23 cellular contexts compared by ENCODE assay signal in genomic region chr12:107144990-107145389, GRCh38. TPM values are rescaled to one million over a fixed set of nuclear protein-coding genes. Genes with fewer than 3 reads are reported as not detected.
DNase-seq lines count a peak whose midpoint lies in the region; ATAC-seq, FAIRE-seq and TF ChIP-seq lines count a peak whose summit lies in the region.
"Had no signal": no experiment of that assay in that cellular context is flagged by ENCODE, and none has a peak within 500 bp of the region (broad histone marks: within the 10 kb centered on the region; RNA-seq: fewer than 3 reads in every experiment).

No MANE protein-coding gene starts in this region.

- DNase-seq in NCI-H2171 treated with DMSO at 0.1 percent for 48 hours (lab: John Stamatoyannopoulos, UW) (peak; percentile 43), NCI-H2171 (lab: John Stamatoyannopoulos, UW) (no peak), RCC 7860 (ENCODE audit: low spot score) (peak; percentile 31), H1 (ENCODE audit: low read depth in 1 of 2, low spot score in 2 of 2) (no peak), NCI-H2227 treated with DMSO at 0.1 percent for 48 hours (lab: John Stamatoyannopoulos, UW) (no peak)
- no peak for DNase-seq in activated naive CD4-positive, alpha-beta T cell treated with anti-CD3 and anti-CD28 coated beads, Interleukin-2, amount 10 ng/mL, durations not matched to agents 7 days and 5 days
- DNase-seq: 8988T; CD8-positive, alpha-beta memory T cell; DND-41; HFFc6; NCI-H1417; NCI-H1930; NCI-H526; NK-92 treated with Interleukin-12 subunit alpha and Interleukin-12 subunit beta, amount 100 ng/mL, for 24 hours; OCI-M1; Right ventricle myocardium superior; T-cell had no signal

- H3K9me3 ChIP-seq in H1 (ENCODE audit: insufficient read depth in 2 of 2, low read depth in 1 of 2, low read length in 1 of 2) = no peaks in the 10 kb centered on the region
- H3K9me3 ChIP-seq: BLaER1 treated with 17β-estradiol and CSF1 and Interleukin-3, amounts not matched to agents 10 nM and 100 nM had no signal

- H3K23ac ChIP-seq in H1 (ENCODE audit: insufficient read length) = no peak overlapping the region

- no peaks in the 10 kb centered on the region for H3K36me3 Mint-ChIP-seq in activated naive CD4-positive, alpha-beta T cell treated with anti-CD3 and anti-CD28 coated beads, Interleukin-2, amount 10 ng/mL, durations not matched to agents 7 days and 5 days
- H3K36me3 Mint-ChIP-seq: CD8-positive, alpha-beta memory T cell; T-cell had no signal

- H4K91ac ChIP-seq in H1 (replicated peaks; ENCODE audit: insufficient read length, low read length) = no peak overlapping the region

- H3K27ac ChIP-seq in H1 (ENCODE audit: low read depth, low read length) = no peak overlapping the region
- H3K27ac ChIP-seq: BLaER1 treated with 17β-estradiol and CSF1 and Interleukin-3, amounts not matched to agents 10 nM and 100 nM; SK-N-MC had no signal

- no peak overlapping the region for H2AFZ ChIP-seq in H1 (ENCODE audit: low read length)

- no peak overlapping the region for H3K18ac ChIP-seq in H1 (ENCODE audit: extremely low read depth, low read length)

- no peak for ATAC-seq in HG03342 (IDR thresholded peaks at IDR 0.05; ENCODE audit: unreplicated experiment)
- no peak for ATAC-seq in HG03159 (IDR thresholded peaks at IDR 0.05; ENCODE audit: unreplicated experiment)
- ATAC-seq: GM23338, T-cell had no signal

- TF ChIP-seq EP300 in H1 (IDR thresholded peaks at IDR 0.05; ENCODE audit: borderline replicate concordance in 1 of 2, low read depth in 2 of 2, low read length in 2 of 2) = no peak

- H2BK20ac ChIP-seq in H1 (ENCODE audit: low read length) = no peak overlapping the region

- no peaks in the 10 kb centered on the region for H3K27me3 ChIP-seq in H1 (replicated peaks in 1 of 4; ENCODE audit: control insufficient read depth in 3 of 4, extremely low read depth in 1 of 4, insufficient read depth in 3 of 4, low read length in 3 of 4)
- H3K27me3 ChIP-seq: BLaER1 treated with 17β-estradiol and CSF1 and Interleukin-3, amounts not matched to agents 10 nM and 100 nM had no signal

- H2BK5ac ChIP-seq in H1 (ENCODE audit: low read depth, low read length) = no peak overlapping the region

- H4K5ac ChIP-seq in H1 (ENCODE audit: insufficient read length, low read depth, low read length) = no peak overlapping the region

- no peak overlapping the region for H3K4ac ChIP-seq in H1 (replicated peaks; ENCODE audit: insufficient read length, low read depth, low read length)

- no peak for TF ChIP-seq RAD21 in H1 (IDR thresholded peaks at IDR 0.05 in 1 of 2, conservative IDR thresholded peaks at IDR 0.05 in 1 of 2; ENCODE audit: low read depth in 2 of 2, low read length in 2 of 2)

- no peak overlapping the region for H3K27ac Mint-ChIP-seq in activated naive CD4-positive, alpha-beta T cell treated with anti-CD3 and anti-CD28 coated beads, Interleukin-2, amount 10 ng/mL, durations not matched to agents 7 days and 5 days
- H3K27ac Mint-ChIP-seq: CD8-positive, alpha-beta memory T cell; GM23338; HFFc6; T-cell had no signal

- no peak overlapping the region for H2BK15ac ChIP-seq in H1 (ENCODE audit: low read length)

- H2BK120ac ChIP-seq in H1 (replicated peaks; ENCODE audit: low read depth, low read length) = no peak overlapping the region

- H4K20me1 ChIP-seq in H1 (replicated peaks in 1 of 2; ENCODE audit: control insufficient read depth in 1 of 2, insufficient read depth in 2 of 2, low read length in 2 of 2) = no peaks in the 10 kb centered on the region
- H4K20me1 ChIP-seq: BLaER1 treated with 17β-estradiol and CSF1 and Interleukin-3, amounts not matched to agents 10 nM and 100 nM had no signal

- H2AK5ac ChIP-seq in H1 (ENCODE audit: low read depth, low read length) = no peak overlapping the region

- TF ChIP-seq CTCF in H1 (IDR thresholded peaks at IDR 0.05; ENCODE audit: control extremely low read depth in 1 of 3, insufficient read depth in 1 of 3, low read depth in 1 of 3, low read length in 3 of 3) = no peak

- H3K36me3 ChIP-seq in H1 (ENCODE audit: control insufficient read depth in 2 of 4, insufficient read depth in 4 of 4, low read length in 3 of 4) = no peaks in the 10 kb centered on the region
- H3K36me3 ChIP-seq: BLaER1 treated with 17β-estradiol and CSF1 and Interleukin-3, amounts not matched to agents 10 nM and 100 nM had no signal

- no peaks in the 10 kb centered on the region for H3K23me2 ChIP-seq in H1 (ENCODE audit: low read depth, low read length)

- H3K56ac ChIP-seq in H1 (replicated peaks; ENCODE audit: insufficient read length, low read depth, low read length) = no peak overlapping the region

- no peak overlapping the region for H2BK12ac ChIP-seq in H1 (ENCODE audit: low read depth, low read length)

- POLR2A ChIA-PET in H1 (lab: Charles Lee; ENCODE audit: partially characterized antibody) = no interaction called here

- no peak overlapping the region for H3K4me2 ChIP-seq in H1 (ENCODE audit: insufficient read depth in 1 of 2, low read depth in 2 of 2, low read length in 2 of 2)
- H3K4me2 ChIP-seq: BLaER1 treated with 17β-estradiol and CSF1 and Interleukin-3, amounts not matched to agents 10 nM and 100 nM; GM23338 had no signal

- CTCF ChIA-PET in H1 (lab: Charles Lee; ENCODE audit: partially characterized antibody) = interaction anchor here (0.8 to 6.4 kb wide), 3 partner anchors 9 to 257 kb away, joined by 5 to 45 read pairs (median 7); no protein-coding TSS in a partner anchor
- CTCF ChIA-PET in activated naive CD4-positive, alpha-beta T cell treated with anti-CD3 and anti-CD28 coated beads, Interleukin-2, amount 10 ng/mL, durations not matched to agents 7 days and 5 days (lab: Charles Lee) = interaction anchor here (4.5 kb wide), 1 partner anchor 13 kb away, joined by 17 read pairs; no protein-coding TSS in a partner anchor

- H3K14ac ChIP-seq in H1 (ENCODE audit: insufficient read length) = no peak overlapping the region

- FAIRE-seq in RCC 7860 (lab: Jason Lieb, UNC) = no peak
- no peak for FAIRE-seq in H1 (lab: Jason Lieb, UNC)
- FAIRE-seq: GM12892 had no signal

- TF ChIP-seq POLR2A in H1 (IDR thresholded peaks at IDR 0.05; ENCODE audit: control extremely low read depth in 1 of 2, low read depth in 2 of 2, low read length in 2 of 2) = no peak

- no peaks in the 10 kb centered on the region for H3K9me3 Mint-ChIP-seq in activated naive CD4-positive, alpha-beta T cell treated with anti-CD3 and anti-CD28 coated beads, Interleukin-2, amount 10 ng/mL, durations not matched to agents 7 days and 5 days
- H3K9me3 Mint-ChIP-seq: CD8-positive, alpha-beta memory T cell; GM23338; T-cell had no signal

- H3K79me1 ChIP-seq in H1 (ENCODE audit: low read depth, low read length) = no peaks in the 10 kb centered on the region

- H3K79me2 ChIP-seq in H1 (ENCODE audit: control insufficient read depth in 1 of 2, insufficient read depth in 2 of 2, low read length in 2 of 2) = no peaks in the 10 kb centered on the region

- no peaks in the 10 kb centered on the region for H3K4me1 Mint-ChIP-seq in activated naive CD4-positive, alpha-beta T cell treated with anti-CD3 and anti-CD28 coated beads, Interleukin-2, amount 10 ng/mL, durations not matched to agents 7 days and 5 days
- H3K4me1 Mint-ChIP-seq: CD8-positive, alpha-beta memory T cell; GM23338; T-cell had no signal

- no peak overlapping the region for H3K4me3 ChIP-seq in H1 (ENCODE audit: extremely low read depth in 1 of 4, insufficient read depth in 2 of 4, low read depth in 3 of 4, low read length in 4 of 4)
- H3K4me3 ChIP-seq: BLaER1 treated with 17β-estradiol and CSF1 and Interleukin-3, amounts not matched to agents 10 nM and 100 nM; GM23338; SK-N-MC had no signal

- WGBS in H1 (ENCODE audit: extremely low coverage in 1 of 2, insufficient coverage in 1 of 2, insufficient read length in 1 of 2, insufficient replicate concordance in 2 of 2, low coverage in 1 of 2, low lambda C conversion rate in 2 of 2, missing lambda C conversion rate in 1 of 2), 2 experiments = 65% methylated on average over 2 of the region's 2 CpGs; no CpG with 5 or more reads in 1 of the 2 experiments

- H3K4me1 ChIP-seq in H1 (replicated peaks in 1 of 4; ENCODE audit: control insufficient read depth in 3 of 4, insufficient read depth in 4 of 4, low read length in 3 of 4) = no peaks in the 10 kb centered on the region

- no peak overlapping the region for H3K4me3 Mint-ChIP-seq in activated naive CD4-positive, alpha-beta T cell treated with anti-CD3 and anti-CD28 coated beads, Interleukin-2, amount 10 ng/mL, durations not matched to agents 7 days and 5 days
- H3K4me3 Mint-ChIP-seq: CD8-positive, alpha-beta memory T cell; GM23338; HFFc6; T-cell had no signal

- no peaks in the 10 kb centered on the region for H3K27me3 Mint-ChIP-seq in activated naive CD4-positive, alpha-beta T cell treated with anti-CD3 and anti-CD28 coated beads, Interleukin-2, amount 10 ng/mL, durations not matched to agents 7 days and 5 days

- H3K9ac ChIP-seq in H1 (replicated peaks in 1 of 4; ENCODE audit: extremely low read depth in 1 of 4, low read depth in 3 of 4, low read length in 3 of 4) = no peak overlapping the region
- H3K9ac ChIP-seq: BLaER1 treated with 17β-estradiol and CSF1 and Interleukin-3, amounts not matched to agents 10 nM and 100 nM had no signal

- no peak overlapping the region for H4K8ac ChIP-seq in H1 (ENCODE audit: extremely low read depth, insufficient read depth, low read length)

TF ChIP-seq in H1, 55 proteins besides CTCF, POLR2A, EP300 and RAD21:
- TF ChIP-seq SRF (IDR thresholded peaks at IDR 0.05; ENCODE audit: low read depth, low read length) = peak; percentile 37; the same call in 1 of the 2 replicates
- no peak for TF ChIP-seq SP4 (IDR thresholded peaks at IDR 0.05; ENCODE audit: low read length)
- TF ChIP-seq TEAD4 (IDR thresholded peaks at IDR 0.05; ENCODE audit: low read depth, low read length) = peak; percentile 61; the same call in 1 of the 2 replicates
- TF ChIP-seq SIX5 (IDR thresholded peaks at IDR 0.05; ENCODE audit: low read depth, low read length) = peak; percentile 26

RNA-seq across cellular contexts. Expression of gene CRY1, which starts 51.6 kb away (rescaled TPM):
- 25.1 TPM in 2 replicates for total RNA-seq in H1 (2021; fragmentation: NEBNext Ultra II Directional; extraction: Animal tissue kit (Norgen Biotek cat#: 25700))
- 13.6 and 20.4 TPM in 2 replicates for polyA plus RNA-seq in H1 (2011; rRNA removed)
- 9.9 TPM for polyA plus RNA-seq in H1 (2011; cell fraction: cytosol; rRNA removed)
- 13.8 TPM for polyA plus RNA-seq in H1 (2011; cell fraction: nucleus; rRNA removed)
- polyA plus RNA-seq in H1 (2012, experiment 1 of 2) = 10.0 to 10.6 TPM (median 10.3 TPM) in 4 replicates
- polyA plus RNA-seq in H1 (2012, experiment 2 of 2) = 2.0 TPM
- polyA plus RNA-seq in H1 (2013, experiment 1 of 2) = 15.1 TPM
- 14.4 TPM for polyA plus RNA-seq in H1 (2013, experiment 2 of 2)
- polyA minus RNA-seq in H1 (2011; rRNA and poly(A)+ RNA removed) = 8.5 and 9.7 TPM in 2 replicates
- 12.1 TPM for polyA minus RNA-seq in H1 (2011; cell fraction: cytosol; rRNA and poly(A)+ RNA removed)
- polyA minus RNA-seq in H1 (2011; cell fraction: nucleus; rRNA and poly(A)+ RNA removed) = 21.3 TPM

Comparison
In these comparisons a context has a peak if more than half of its experiments do, and no peak if none do; other contexts are left out.
1. DNase-seq: peak in NCI-H2171 treated with DMSO at 0.1 percent for 48 hours (single experiment) and RCC 7860 (single experiment); none in NCI-H2171 (single experiment), H1 (0 of 2), NCI-H2227 treated with DMSO at 0.1 percent for 48 hours (single experiment) and activated naive CD4-positive, alpha-beta T cell treated with anti-CD3 and anti-CD28 coated beads, Interleukin-2, amount 10 ng/mL, durations not matched to agents 7 days and 5 days (single experiment).